25 cellular contexts compared by ENCODE assay signal in the genomic region with DNA sequence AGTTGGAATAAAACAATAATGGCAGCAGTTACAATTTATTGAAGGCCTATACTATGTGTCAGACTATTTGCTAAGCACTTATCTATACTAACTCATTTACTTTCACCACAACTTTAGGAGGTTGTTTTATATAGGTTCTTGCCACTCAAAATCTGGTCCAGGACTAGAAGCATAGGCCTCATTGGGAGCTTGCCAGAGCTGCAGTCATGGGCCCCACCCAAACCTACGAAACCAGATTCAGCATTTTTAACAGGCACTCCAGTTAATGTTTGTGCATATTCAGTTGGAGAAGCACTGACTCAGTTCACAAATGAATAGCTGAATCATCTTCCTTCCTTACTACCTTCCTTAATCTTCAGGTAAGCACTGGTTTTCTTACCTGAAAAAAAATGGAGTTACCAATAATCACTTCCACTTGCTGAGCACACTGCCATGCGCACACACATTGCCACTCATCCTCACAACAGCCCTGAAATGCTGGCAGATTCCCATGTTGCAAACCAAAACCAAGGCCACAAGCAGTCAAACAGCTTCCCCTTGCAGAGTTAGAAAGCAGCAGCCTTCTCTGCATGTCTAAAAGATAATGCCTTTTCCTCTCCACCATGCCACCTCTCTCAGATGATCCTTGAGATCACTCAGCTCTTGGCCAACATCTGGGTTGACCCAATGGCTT.
DNase-seq lines count a peak whose midpoint lies in the region; ATAC-seq and TF ChIP-seq lines count a peak whose summit lies in the region.
"Had no signal": no experiment of that assay in that cellular context is flagged by ENCODE, and none has a peak within 500 bp of the region (broad histone marks: within the 10 kb centered on the region; RNA-seq: fewer than 3 reads in every experiment).

No MANE protein-coding gene starts in this region.

- POLR2A ChIA-PET in PC-3 (lab: Charles Lee; ENCODE audit: unreplicated experiment): no interaction called here
- POLR2A ChIA-PET in activated CD4-positive, alpha-beta T cell treated with anti-CD3 and anti-CD28 coated beads, Interleukin-2, amount 10 ng/mL, durations not matched to agents 7 days and 5 days (lab: Charles Lee): no interaction called here

- peak; percentile 84 for ATAC-seq in PC-3
- ATAC-seq in heart left ventricle: no peak
- ATAC-seq: activated naive CD8-positive, alpha-beta T cell treated with anti-CD3 and anti-CD28 coated beads, Interleukin-2, amount 50 U/mL, for 24 hours; body of pancreas; left ventricle myocardium superior had no signal

- no peaks in the 10 kb centered on the region for H3K36me3 ChIP-seq in PC-3 (ENCODE audit: low read depth, low read length)
- H3K36me3 ChIP-seq in prostate gland: no peaks in the 10 kb centered on the region
- H3K36me3 ChIP-seq in effector memory CD4-positive, alpha-beta T cell (ENCODE audit: control insufficient read depth, insufficient read depth, low read length): no peaks in the 10 kb centered on the region
- no peaks in the 10 kb centered on the region for H3K36me3 ChIP-seq in heart left ventricle
- H3K36me3 ChIP-seq: neutrophil, uterus had no signal

- H3K36me3 Mint-ChIP-seq in activated CD4-positive, alpha-beta T cell treated with anti-CD3 and anti-CD28 coated beads, Interleukin-2, amount 10 ng/mL, durations not matched to agents 7 days and 5 days (ENCODE audit: low read depth): no peaks in the 10 kb centered on the region
- H3K36me3 Mint-ChIP-seq: naive B cell had no signal

- CTCF ChIA-PET in PC-3 (lab: Charles Lee): interaction anchor here (0.7 to 1.0 kb wide), 2 partner anchors 35 to 36 kb away, joined by 3 to 4 read pairs; no protein-coding TSS in a partner anchor
- CTCF ChIA-PET in activated CD4-positive, alpha-beta T cell treated with anti-CD3 and anti-CD28 coated beads, Interleukin-2, amount 10 ng/mL, durations not matched to agents 7 days and 5 days (lab: Charles Lee): interaction anchor here (1.0 kb wide), 1 partner anchor 27 kb away, joined by 3 read pairs; no protein-coding TSS in a partner anchor

- H3K27me3 ChIP-seq in PC-3 (ENCODE audit: low read length) (no peaks in the 10 kb centered on the region), prostate gland (replicated peaks; ENCODE audit: insufficient read depth) (no peaks in the 10 kb centered on the region), heart left ventricle (no peaks in the 10 kb centered on the region)
- H3K27me3 ChIP-seq in effector memory CD4-positive, alpha-beta T cell (replicated peaks; ENCODE audit: control insufficient read depth, insufficient read depth, low read length, poor library complexity, severe bottlenecking): no peaks in the 10 kb centered on the region
- H3K27me3 ChIP-seq: body of pancreas, neutrophil, testis, uterus had no signal

- WGBS in prostate gland: 62% methylated on average over 2 of the region's 2 CpGs
- WGBS in heart left ventricle, 4 donors: 84 to 98% (median 89%) methylated on average over 2 of the region's 2 CpGs

- H3K4me3 Mint-ChIP-seq in activated CD4-positive, alpha-beta T cell treated with anti-CD3 and anti-CD28 coated beads, Interleukin-2, amount 10 ng/mL, durations not matched to agents 7 days and 5 days: no peak overlapping the region
- H3K4me3 Mint-ChIP-seq: activated naive CD8-positive, alpha-beta T cell treated with anti-CD3 and anti-CD28 coated beads, Interleukin-2, amount 50 U/mL, for 24 hours; naive B cell; T-helper 2 cell treated with Interferon-gamma antibody and Interleukin-4, amounts not matched to agents 5 μg/mL and 100 μg/mL, for 36 hours had no signal

- no peaks in the 10 kb centered on the region for H3K9me3 Mint-ChIP-seq in activated CD4-positive, alpha-beta T cell treated with anti-CD3 and anti-CD28 coated beads, Interleukin-2, amount 10 ng/mL, durations not matched to agents 7 days and 5 days
- H3K9me3 Mint-ChIP-seq: activated naive CD8-positive, alpha-beta T cell treated with anti-CD3 and anti-CD28 coated beads, Interleukin-2, amount 50 U/mL, for 24 hours; naive B cell; T-helper 2 cell treated with Interferon-gamma antibody and Interleukin-4, amounts not matched to agents 5 μg/mL and 100 μg/mL, for 36 hours had no signal

- no peaks in the 10 kb centered on the region for H4K20me1 ChIP-seq in PC-3 (ENCODE audit: low read length)

- H3K79me2 ChIP-seq in PC-3 (ENCODE audit: low read length): no peaks in the 10 kb centered on the region

- TF ChIP-seq CTCF in PC-3 (conservative IDR thresholded peaks at IDR 0.05; ENCODE audit: low read depth, low read length) (no peak), epithelial cell of esophagus (IDR thresholded peaks at IDR 0.05; ENCODE audit: insufficient read depth, low read depth, low read length, missing control alignments) (no peak), prostate gland (IDR thresholded peaks at IDR 0.05) (no peak), heart left ventricle (IDR thresholded peaks at IDR 0.05) (no peak)

- H3K9me3 ChIP-seq in PC-3 (ENCODE audit: low read length) (no peaks in the 10 kb centered on the region), prostate gland (no peaks in the 10 kb centered on the region), heart left ventricle (no peaks in the 10 kb centered on the region)
- no peaks in the 10 kb centered on the region for H3K9me3 ChIP-seq in effector memory CD4-positive, alpha-beta T cell (ENCODE audit: control insufficient read depth, low read length)
- H3K9me3 ChIP-seq: body of pancreas, neutrophil, testis, uterus had no signal

- H3K9ac ChIP-seq in PC-3 (ENCODE audit: low read length): peak overlapping the region; percentile 83

- H3K4me3 ChIP-seq in PC-3 (ENCODE audit: low read length): no peak overlapping the region
- H3K4me3 ChIP-seq in epithelial cell of esophagus (ENCODE audit: low read length): no peak overlapping the region
- H3K4me3 ChIP-seq in prostate gland: no peak overlapping the region
- H3K4me3 ChIP-seq in effector memory CD4-positive, alpha-beta T cell (ENCODE audit: insufficient read depth, low read depth, low read length, poor library complexity, severe bottlenecking): no peak overlapping the region
- no peak overlapping the region for H3K4me3 ChIP-seq in heart left ventricle
- H3K4me3 ChIP-seq: body of pancreas, testis, uterus had no signal

- H3K27ac Mint-ChIP-seq in activated CD4-positive, alpha-beta T cell treated with anti-CD3 and anti-CD28 coated beads, Interleukin-2, amount 10 ng/mL, durations not matched to agents 7 days and 5 days: no peak overlapping the region
- H3K27ac Mint-ChIP-seq: activated naive CD8-positive, alpha-beta T cell treated with anti-CD3 and anti-CD28 coated beads, Interleukin-2, amount 50 U/mL, for 24 hours; naive B cell; progenitor cell of endocrine pancreas; T-helper 2 cell treated with Interferon-gamma antibody and Interleukin-4, amounts not matched to agents 5 μg/mL and 100 μg/mL, for 36 hours had no signal

- H3K27ac ChIP-seq in PC-3 (ENCODE audit: low read length) (peak overlapping the region; percentile 88), prostate gland (peak overlapping the region; percentile 6 to 76), heart left ventricle (no peak overlapping the region)
- H3K27ac ChIP-seq in effector memory CD4-positive, alpha-beta T cell (ENCODE audit: insufficient read depth, low read length, poor library complexity, severe bottlenecking): no peak overlapping the region
- H3K27ac ChIP-seq: body of pancreas, neutrophil, testis, uterus had no signal

- peak overlapping the region; percentile 66 for H3K4me2 ChIP-seq in PC-3 (ENCODE audit: low read length)

- BruUV-seq in PC-3 (replicated peaks; lab: Mats Ljungman, UMichigan): no TSS peak

- TF ChIP-seq POLR2A in prostate gland (IDR thresholded peaks at IDR 0.05) (no peak), heart left ventricle (IDR thresholded peaks at IDR 0.05) (no peak)

- intact Hi-C loops in PC-3 (cut with micrococcal nuclease) (no loop called here), prostate gland (cut with DNase I) (loop anchor here (10.0 kb wide), 1 partner anchor 632 kb away; no protein-coding TSS in a partner anchor), heart left ventricle (cut with DNase I) (loop anchor here in 2 of 10 donors (10.0 kb wide), 1 partner anchor 632 kb away; no protein-coding TSS in a partner anchor)

- H3K4me1 ChIP-seq in PC-3 (ENCODE audit: insufficient read depth, low read length) (peaks cover 40% of the 10 kb centered on the region), prostate gland (replicated peaks) (peaks cover 2% of the 10 kb centered on the region), heart left ventricle (peaks cover 0 to 9% (median 0%) of the 10 kb centered on the region in 12 donors)
- no peaks in the 10 kb centered on the region for H3K4me1 ChIP-seq in effector memory CD4-positive, alpha-beta T cell (ENCODE audit: control insufficient read depth, insufficient read depth, low read length, poor library complexity, severe bottlenecking)
- H3K4me1 ChIP-seq: body of pancreas, testis, uterus had no signal

- peak overlapping the region; percentile 21 for H2AFZ ChIP-seq in PC-3 (ENCODE audit: low read length)

- no peaks in the 10 kb centered on the region for H3K9me2 ChIP-seq in PC-3 (replicated peaks; ENCODE audit: low read length)

- peaks cover 3% of the 10 kb centered on the region for H3K27me3 Mint-ChIP-seq in activated CD4-positive, alpha-beta T cell treated with anti-CD3 and anti-CD28 coated beads, Interleukin-2, amount 10 ng/mL, durations not matched to agents 7 days and 5 days
- H3K27me3 Mint-ChIP-seq: progenitor cell of endocrine pancreas had no signal

- H3F3A ChIP-seq in PC-3 (ENCODE audit: low read length, unreplicated experiment): peaks cover 7% of the 10 kb centered on the region

- no peaks in the 10 kb centered on the region for H3K4me1 Mint-ChIP-seq in activated CD4-positive, alpha-beta T cell treated with anti-CD3 and anti-CD28 coated beads, Interleukin-2, amount 10 ng/mL, durations not matched to agents 7 days and 5 days
- H3K4me1 Mint-ChIP-seq: activated naive CD8-positive, alpha-beta T cell treated with anti-CD3 and anti-CD28 coated beads, Interleukin-2, amount 50 U/mL, for 24 hours; naive B cell had no signal

- DNase-seq in HPDE6-E6E7 (ENCODE audit: extremely low spot score) (peak; percentile 48), PC-3 (peak; percentile 100), epithelial cell of esophagus (ENCODE audit: low read depth) (peak; percentile 95), prostate gland (ENCODE audit: low spot score) (peak; percentile 53), heart left ventricle (no peak)
- no peak for DNase-seq in effector memory CD4-positive, alpha-beta T cell
- DNase-seq in activated CD8-positive, alpha-beta memory T cell treated with anti-CD3 and anti-CD28 coated beads for 24 hours: no peak
- no peak for DNase-seq in activated CD4-positive, alpha-beta T cell treated with anti-CD3 and anti-CD28 coated beads, Interleukin-2, amount 10 ng/mL, durations not matched to agents 7 days and 5 days
- DNase-seq: activated CD4-positive, alpha-beta T cell treated with anti-CD3 and anti-CD28 coated beads for 4 hours; activated naive CD8-positive, alpha-beta T cell treated with anti-CD3 and anti-CD28 coated beads, Interleukin-2, amount 50 U/mL, for 24 hours; activated T-cell treated with anti-CD3 and anti-CD28 coated beads, Interleukin-2, amount 50 U/mL, for 1 hour; body of pancreas; effector CD8-positive, alpha-beta T cell; left ventricle myocardium superior; naive B cell; NCI-H1048; NCI-H187; NCI-H526 treated with DMSO at 0.1 percent for 48 hours; Right ventricle myocardium superior; stimulated activated naive CD4-positive, alpha-beta T cell; testis; uterus had no signal

Comparison
In these comparisons a context has a peak if more than half of its experiments do, and no peak if none do; other contexts are left out.
1. DNase-seq: peak in HPDE6-E6E7 (single experiment), PC-3 (single experiment), epithelial cell of esophagus (single experiment) and prostate gland (single experiment); none in effector memory CD4-positive, alpha-beta T cell (0 of 3), heart left ventricle (0 of 5), activated CD8-positive, alpha-beta memory T cell treated with anti-CD3 and anti-CD28 coated beads for 24 hours (single experiment) and activated CD4-positive, alpha-beta T cell treated with anti-CD3 and anti-CD28 coated beads, Interleukin-2, amount 10 ng/mL, durations not matched to agents 7 days and 5 days (single experiment).
2. H3K27ac ChIP-seq: peak in PC-3 (single experiment) and prostate gland (2 of 2); none in effector memory CD4-positive, alpha-beta T cell (single experiment) and heart left ventricle (0 of 12).